Comparison of ENCODE assay signal across 18 cellular contexts in the genomic region with DNA sequence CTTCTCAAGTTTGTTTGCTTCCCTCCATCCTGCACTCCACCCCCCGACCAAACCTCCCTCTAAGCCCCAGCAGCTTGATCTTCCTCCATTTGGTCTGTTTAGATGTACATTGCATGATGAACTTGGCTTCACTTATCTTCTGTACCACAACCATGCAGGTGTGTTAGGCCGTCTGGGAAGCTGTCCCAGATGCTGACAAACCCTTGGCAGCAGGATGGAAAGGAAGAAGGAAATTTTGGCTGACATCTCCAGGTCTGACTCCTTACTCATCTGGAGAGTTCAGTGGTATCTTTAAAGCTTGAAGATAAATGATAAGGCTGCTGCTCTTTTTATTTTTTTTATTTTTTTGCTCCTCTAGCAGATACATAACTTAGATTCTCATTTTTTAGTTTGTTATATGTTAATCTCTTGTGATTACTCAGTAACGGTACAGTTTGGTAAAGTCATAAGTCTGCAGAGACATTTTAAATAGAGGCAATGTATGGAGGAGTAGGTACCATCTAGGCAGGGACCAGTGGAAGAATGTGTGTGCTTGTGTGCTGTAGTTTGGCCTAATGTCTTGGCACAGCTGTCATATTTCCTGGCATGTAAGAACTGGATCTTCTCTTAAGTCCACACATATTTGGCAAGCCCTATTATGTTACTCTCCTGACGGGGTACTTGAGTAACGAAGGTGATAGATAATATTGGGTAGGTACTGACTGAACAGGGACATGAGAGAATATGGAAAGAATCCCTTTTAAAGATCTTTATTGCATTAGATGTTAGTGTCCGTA.
DNase-seq lines count a peak whose midpoint lies in the region; ATAC-seq and TF ChIP-seq lines count a peak whose summit lies in the region.
"Had no signal": no experiment of that assay in that cellular context is flagged by ENCODE, and none has a peak within 500 bp of the region (broad histone marks: within the 10 kb centered on the region; RNA-seq: fewer than 3 reads in every experiment).

No MANE protein-coding gene starts in this region.

- TF ChIP-seq CTCF in heart right ventricle (IDR thresholded peaks at IDR 0.05) (no peak), foreskin keratinocyte (conservative IDR thresholded peaks at IDR 0.05) (no peak), upper lobe of right lung (IDR thresholded peaks at IDR 0.05) (no peak)

- ATAC-seq in left ventricle myocardium superior, result peak; percentile 29
- ATAC-seq in heart right ventricle, result no peak
- peak; percentile 38 for ATAC-seq in foreskin keratinocyte
- peak; percentile 34 for ATAC-seq in upper lobe of right lung
- ATAC-seq in GM18907 (IDR thresholded peaks at IDR 0.05; ENCODE audit: unreplicated experiment), result no peak
- ATAC-seq: K562; Panc1; stimulated activated memory B cell treated with anti-CD40 and anti-IgM and Interleukin-4, amounts not matched to agents 10 μg/mL and 1 μg/mL and 100 μg/mL, for 72 hours had no signal

- H3K4me1 ChIP-seq in heart right ventricle (peaks cover 0 to 27% (median 12%) of the 10 kb centered on the region in 9 donors), foreskin keratinocyte (no peaks in the 10 kb centered on the region), upper lobe of right lung (peaks cover 7% of the 10 kb centered on the region)
- H3K4me1 ChIP-seq: transverse colon had no signal

- H3K4me3 ChIP-seq in heart right ventricle (no peak overlapping the region), upper lobe of right lung (no peak overlapping the region)
- H3K4me3 ChIP-seq: K562, transverse colon had no signal

- intact Hi-C loops in left ventricle myocardium superior (cut with micrococcal nuclease), result loop anchor here (10.0 kb wide), 1 partner anchor 75 kb away; the partner anchor contains the start of gene CACHD1
- intact Hi-C loops in heart right ventricle (cut with DNase I), result loop anchor here in 6 of 10 donors (5.0 to 10.0 kb wide), 5 partner anchors 37 to 125 kb away; partner anchors contain the start of gene CACHD1 (in 3 of the 6)
- intact Hi-C loops in upper lobe of right lung (cut with DNase I), result no loop called here

- 42 to 56% methylated on average over 6 of the region's 6 CpGs for WGBS in heart right ventricle, 2 donors

- H3K9me3 ChIP-seq in heart right ventricle, result no peaks in the 10 kb centered on the region
- H3K9me3 ChIP-seq in upper lobe of right lung, result no peaks in the 10 kb centered on the region
- H3K9me3 ChIP-seq: transverse colon had no signal

- H3K27me3 ChIP-seq in heart right ventricle, result no peaks in the 10 kb centered on the region
- no peaks in the 10 kb centered on the region for H3K27me3 ChIP-seq in foreskin keratinocyte
- no peaks in the 10 kb centered on the region for H3K27me3 ChIP-seq in upper lobe of right lung
- H3K27me3 ChIP-seq: transverse colon had no signal

- H3K27ac ChIP-seq in heart right ventricle (no peak overlapping the region), foreskin keratinocyte (no peak overlapping the region), upper lobe of right lung (no peak overlapping the region)
- H3K27ac ChIP-seq: transverse colon had no signal

- no peak for DNase-seq in left ventricle myocardium superior
- DNase-seq in heart right ventricle, result no peak
- peak; percentile 40 for DNase-seq in NCI-H226
- no peak for DNase-seq in foreskin keratinocyte
- no peak for DNase-seq in upper lobe of right lung
- no peak for DNase-seq in NCI-H2107 (lab: John Stamatoyannopoulos, UW)
- DNase-seq: activated CD4-positive, CD25-positive, alpha-beta regulatory T cell treated with anti-CD3 and anti-CD28 coated beads, Interleukin-2, amount 50 U/mL, for 72 hours; AML-193; amygdala; COR-L47; NCI-H2081 treated with DMSO at 0.1 percent for 48 hours; occipital lobe; right cardiac atrium; transverse colon had no signal

- no peaks in the 10 kb centered on the region for H3K36me3 ChIP-seq in heart right ventricle
- H3K36me3 ChIP-seq in upper lobe of right lung, result no peaks in the 10 kb centered on the region
- H3K36me3 ChIP-seq: transverse colon had no signal

Comparison
In these comparisons a context has a peak if more than half of its experiments do, and no peak if none do; other contexts are left out.
1. ATAC-seq: peak in left ventricle myocardium superior (single experiment), foreskin keratinocyte (single experiment) and upper lobe of right lung (single experiment); none in heart right ventricle (0 of 8) and GM18907 (single experiment).